ENCODE assay signal across 11 cellular contexts in genomic region chrX:68945603-68946228, GRCh38.
DNase-seq lines count a peak whose midpoint lies in the region; ATAC-seq and TF ChIP-seq lines count a peak whose summit lies in the region.
"Had no signal": no experiment of that assay in that cellular context is flagged by ENCODE, and none has a peak within 500 bp of the region (broad histone marks: within the 10 kb centered on the region; RNA-seq: fewer than 3 reads in every experiment).

No MANE protein-coding gene starts in this region.

- no peaks in the 10 kb centered on the region for H3K36me3 ChIP-seq in hepatocyte (replicated peaks; ENCODE audit: insufficient read depth, low read depth)

- H3K4me2 ChIP-seq in hepatocyte = no peak overlapping the region

- no peaks in the 10 kb centered on the region for H3K27me3 ChIP-seq in hepatocyte
- H3K27me3 ChIP-seq: body of pancreas had no signal

- no peak for ATAC-seq in HG02623 (IDR thresholded peaks at IDR 0.05; ENCODE audit: unreplicated experiment)
- ATAC-seq in GM18502 (IDR thresholded peaks at IDR 0.05; ENCODE audit: poor library complexity, unreplicated experiment) = no peak
- ATAC-seq: body of pancreas had no signal

- DNase-seq in SK-MEL-5 (ENCODE audit: low read depth, low spot score) (peak; percentile 45), foreskin fibroblast (peak; percentile 25 to 59), amniotic stem cell (lab: John Stamatoyannopoulos, UW) (no peak), hepatocyte (ENCODE audit: low spot score) (no peak)
- DNase-seq: body of pancreas, KG1, T1000 had no signal

- TF ChIP-seq CTCF in 22Rv1 (IDR thresholded peaks at IDR 0.05) (peak; percentile 24), GM12874 (IDR thresholded peaks at IDR 0.05; ENCODE audit: insufficient read depth, low read depth, low read length) (peak; percentile 10; the same call in 1 of the 2 replicates), foreskin fibroblast (IDR thresholded peaks at IDR 0.05; ENCODE audit: low read depth, low read length) (peak; percentile 12), hepatocyte (IDR thresholded peaks at IDR 0.05; ENCODE audit: poor library complexity) (no peak)

- in situ Hi-C loops in SK-MEL-5 (cut with HindIII; ENCODE audit: low pct_unique_long_range_greater_than_20kb, low sequenced_read_pairs) = no loop called here

- H3K9me2 ChIP-seq in hepatocyte (replicated peaks; ENCODE audit: insufficient read depth) = no peaks in the 10 kb centered on the region

- H3K4me1 ChIP-seq in hepatocyte (ENCODE audit: insufficient read depth) = no peaks in the 10 kb centered on the region

- WGBS in hepatocyte (ENCODE audit: low lambda C conversion rate, missing lambda C conversion rate) = 81% methylated on average over 10 of the region's 10 CpGs

- no peaks in the 10 kb centered on the region for H3K79me2 ChIP-seq in hepatocyte

- no peak overlapping the region for H2AFZ ChIP-seq in hepatocyte

- H3K4me3 ChIP-seq in foreskin fibroblast (ENCODE audit: low read depth in 1 of 2, low read length in 2 of 2) (no peak overlapping the region), hepatocyte (no peak overlapping the region)
- H3K4me3 ChIP-seq: body of pancreas had no signal

- no peak overlapping the region for H3K27ac ChIP-seq in 22Rv1
- no peak overlapping the region for H3K27ac ChIP-seq in hepatocyte
- H3K27ac ChIP-seq: body of pancreas had no signal

- H4K20me1 ChIP-seq in hepatocyte (ENCODE audit: insufficient read depth, poor library complexity, severe bottlenecking) = no peaks in the 10 kb centered on the region

- H3K9me3 ChIP-seq in hepatocyte (ENCODE audit: low read depth) = no peaks in the 10 kb centered on the region
- H3K9me3 ChIP-seq: body of pancreas had no signal

Comparison
In these comparisons a context has a peak if more than half of its experiments do, and no peak if none do; other contexts are left out.
1. DNase-seq: peak in SK-MEL-5 (single experiment) and foreskin fibroblast (2 of 2); none in amniotic stem cell (single experiment) and hepatocyte (single experiment).